ENCODE assay signal across 18 cellular contexts in genomic region chr9:106974341-106974740, GRCh38.
DNase-seq lines count a peak whose midpoint lies in the region; ATAC-seq and TF ChIP-seq lines count a peak whose summit lies in the region.
"Had no signal": no experiment of that assay in that cellular context is flagged by ENCODE, and none has a peak within 500 bp of the region (broad histone marks: within the 10 kb centered on the region; RNA-seq: fewer than 3 reads in every experiment).

No MANE protein-coding gene starts in this region.

- no peak for TF ChIP-seq CTCF in H9 (conservative IDR thresholded peaks at IDR 0.05)

- no peak overlapping the region for H3T11ph ChIP-seq in H9 (ENCODE audit: low read length)

- peaks cover 2% of the 10 kb centered on the region; the same call in 1 of the 2 replicates for H3K4me1 ChIP-seq in H9 (ENCODE audit: insufficient read depth, low read length)
- H3K4me1 ChIP-seq: Caco-2 had no signal

- H3K27ac ChIP-seq in H9 (ENCODE audit: insufficient read length, low read depth, low read length): no peak overlapping the region
- H3K27ac ChIP-seq: 22Rv1; BLaER1 treated with 17β-estradiol and CSF1 and Interleukin-3, amounts not matched to agents 10 nM and 100 nM; C4-2B had no signal

- no peak overlapping the region for H3K4me2 ChIP-seq in H9 (ENCODE audit: insufficient read depth, insufficient read length, low read length)

- H2AFZ ChIP-seq in H9 (ENCODE audit: low read length): no peak overlapping the region

- no peaks in the 10 kb centered on the region for H3K27me3 Mint-ChIP-seq in H9 (ENCODE audit: low read depth)
- H3K27me3 Mint-ChIP-seq: CD4-positive, alpha-beta T cell had no signal

- H3K18ac ChIP-seq in H9 (ENCODE audit: insufficient read length, low read depth, low read length): no peak overlapping the region

- no peak overlapping the region for H3K56ac ChIP-seq in H9 (ENCODE audit: insufficient read length, low read depth, low read length)

- no peak overlapping the region for H2AK5ac ChIP-seq in H9 (ENCODE audit: insufficient read length, low read length)

- H2BK15ac ChIP-seq in H9 (ENCODE audit: low read depth, low read length): no peak overlapping the region

- H4K5ac ChIP-seq in H9 (ENCODE audit: insufficient read length, low read depth, low read length): no peak overlapping the region

- H3K23me2 ChIP-seq in H9 (ENCODE audit: insufficient read length, low read depth, low read length, poor library complexity, severe bottlenecking): no peaks in the 10 kb centered on the region

- no peaks in the 10 kb centered on the region for H3K9me3 Mint-ChIP-seq in H9
- H3K9me3 Mint-ChIP-seq: CD4-positive, alpha-beta T cell had no signal

- no peak overlapping the region for H2BK120ac ChIP-seq in H9 (ENCODE audit: low read depth, low read length, poor library complexity, severe bottlenecking)

- peaks cover 3% of the 10 kb centered on the region for H4K20me1 ChIP-seq in H9 (ENCODE audit: control insufficient read depth, insufficient read depth, insufficient read length)
- H4K20me1 ChIP-seq: BLaER1 treated with 17β-estradiol and CSF1 and Interleukin-3, amounts not matched to agents 10 nM and 100 nM had no signal

- no peak for DNase-seq in H9
- peak; percentile 20 for DNase-seq in NCI-H146 treated with DMSO at 0.1 percent for 48 hours (lab: John Stamatoyannopoulos, UW; ENCODE audit: unreplicated experiment)
- DNase-seq in putamen (ENCODE audit: low spot score): peak; percentile 37
- no peak for DNase-seq in stimulated activated CD4-positive, alpha-beta T cell treated with anti-CD3 and anti-CD28 coated beads, Interleukin-2, amount 100 ng/mL, for 24 hours
- DNase-seq in activated CD8-positive, alpha-beta memory T cell treated with anti-CD3 and anti-CD28 coated beads, Interleukin-2, amount 50 U/mL, for 48 hours: no peak
- DNase-seq: ACHN; AML-193; Caco-2; Calu3; CD4-positive, alpha-beta T cell; CD8-positive, alpha-beta T cell; DMS79 treated with DMSO at 0.1 percent for 48 hours; GF-D8 had no signal

- no peak overlapping the region for H3K4ac ChIP-seq in H9 (ENCODE audit: low read depth, low read length)

- WGBS in H9 (ENCODE audit: extremely low coverage, insufficient read length, low lambda C conversion rate): no CpG with 5 or more reads among the region's 2 CpGs

- H3K27me3 ChIP-seq in H9 (ENCODE audit: insufficient read depth, low read length): no peaks in the 10 kb centered on the region
- H3K27me3 ChIP-seq: BLaER1 treated with 17β-estradiol and CSF1 and Interleukin-3, amounts not matched to agents 10 nM and 100 nM had no signal

- H2BK5ac ChIP-seq in H9 (ENCODE audit: insufficient read length, low read length): no peak overlapping the region

- no peak overlapping the region for H2BK20ac ChIP-seq in H9 (ENCODE audit: low read depth, low read length, poor library complexity, severe bottlenecking)

- H3K79me2 ChIP-seq in H9 (ENCODE audit: insufficient read depth, low read length): no peaks in the 10 kb centered on the region

- H4K8ac ChIP-seq in H9 (replicated peaks; ENCODE audit: insufficient read length, low read depth, low read length): no peak overlapping the region

- no peaks in the 10 kb centered on the region for H3K9me3 ChIP-seq in H9 (ENCODE audit: control insufficient read depth, low read depth, low read length)
- H3K9me3 ChIP-seq: BLaER1 treated with 17β-estradiol and CSF1 and Interleukin-3, amounts not matched to agents 10 nM and 100 nM; Caco-2 had no signal

- no peak overlapping the region for H3K4me3 Mint-ChIP-seq in H9
- H3K4me3 Mint-ChIP-seq: B cell; CD4-positive, alpha-beta T cell; CD8-positive, alpha-beta T cell had no signal

- H2BK12ac ChIP-seq in H9 (ENCODE audit: insufficient read length, low read depth, low read length): no peak overlapping the region

- H3K27ac Mint-ChIP-seq in H9: peak overlapping the region in 2 of 3 experiments; percentile 19 to 55; a peak in 2 of 7 replicates
- H3K27ac Mint-ChIP-seq: B cell; CD4-positive, alpha-beta T cell; CD8-positive, alpha-beta T cell had no signal

- ATAC-seq in GM19452 (IDR thresholded peaks at IDR 0.05; ENCODE audit: unreplicated experiment): no peak
- ATAC-seq: CD8-positive, alpha-beta T cell had no signal

- H3K4me1 Mint-ChIP-seq in H9: peaks cover 30 to 32% of the 10 kb centered on the region in 2 experiments
- H3K4me1 Mint-ChIP-seq: B cell had no signal

- no peak overlapping the region for H3K14ac ChIP-seq in H9 (ENCODE audit: insufficient read depth, low read length)

- H4K91ac ChIP-seq in H9 (ENCODE audit: insufficient read length, low read depth, low read length): no peak overlapping the region

- H3K79me1 ChIP-seq in H9 (ENCODE audit: insufficient read depth, low read depth, low read length, poor library complexity, severe bottlenecking): no peaks in the 10 kb centered on the region

- H3K36me3 Mint-ChIP-seq in H9 (ENCODE audit: insufficient read depth in 1 of 3, low read depth in 3 of 3): peaks cover 69 to 79% (median 77%) of the 10 kb centered on the region in 3 experiments
- H3K36me3 Mint-ChIP-seq: CD8-positive, alpha-beta T cell had no signal

- no peak overlapping the region for H3K9ac ChIP-seq in H9 (ENCODE audit: extremely low read depth, insufficient read length, low read length)
- H3K9ac ChIP-seq: BLaER1 treated with 17β-estradiol and CSF1 and Interleukin-3, amounts not matched to agents 10 nM and 100 nM had no signal

- no peak overlapping the region for H3K23ac ChIP-seq in H9 (ENCODE audit: insufficient read length, low read depth, low read length)

Comparison
In these comparisons a context has a peak if more than half of its experiments do, and no peak if none do; other contexts are left out.
1. DNase-seq: peak in NCI-H146 treated with DMSO at 0.1 percent for 48 hours (single experiment) and putamen (single experiment); none in H9 (single experiment), stimulated activated CD4-positive, alpha-beta T cell treated with anti-CD3 and anti-CD28 coated beads, Interleukin-2, amount 100 ng/mL, for 24 hours (0 of 2) and activated CD8-positive, alpha-beta memory T cell treated with anti-CD3 and anti-CD28 coated beads, Interleukin-2, amount 50 U/mL, for 48 hours (single experiment).